21 cellular contexts compared by ENCODE assay signal in genomic region chr10:100053686-100054460, GRCh38. TPM values are rescaled to one million over a fixed set of nuclear protein-coding genes. Genes with fewer than 3 reads are reported as not detected.
"Had no signal": no experiment of that assay in that cellular context is flagged by ENCODE, and none has a peak within 500 bp of the region (broad histone marks: within the 10 kb centered on the region; RNA-seq: fewer than 3 reads in every experiment).

No MANE protein-coding gene starts in this region.

- H3K27me3 ChIP-seq: breast epithelium, MG63 had no signal

- H3K36me3 ChIP-seq: breast epithelium, MG63 had no signal

- H3K27ac ChIP-seq: breast epithelium had no signal

- H3K9me3 Mint-ChIP-seq: T-helper 1 cell treated with Interleukin-12 subunit alpha and Interleukin-12 subunit beta and Interleukin-4 antibody, amounts not matched to agents 30 μg/mL and 1 μg/mL, for 36 hours had no signal

- ATAC-seq: activated CD4-positive, CD25-positive, alpha-beta regulatory T cell treated with anti-CD3 and anti-CD28 coated beads, Interleukin-2, amount 50 U/mL, for 24 hours; activated CD8-positive, alpha-beta T cell treated with anti-CD3 and anti-CD28 coated beads, Interleukin-2, amount 10 ng/mL, durations not matched to agents 7 days and 5 days had no signal

- H3K4me3 Mint-ChIP-seq: activated CD8-positive, alpha-beta T cell treated with anti-CD3 and anti-CD28 coated beads, Interleukin-2, amount 10 ng/mL, durations not matched to agents 7 days and 5 days; T-helper 1 cell treated with Interleukin-12 subunit alpha and Interleukin-12 subunit beta and Interleukin-4 antibody, amounts not matched to agents 30 μg/mL and 1 μg/mL, for 36 hours had no signal

- H3K4me3 ChIP-seq: breast epithelium, MG63 had no signal

- DNase-seq: activated CD4-positive, alpha-beta T cell treated with anti-CD3 and anti-CD28 coated beads for 4 hours; activated CD4-positive, alpha-beta T cell treated with anti-CD3 and anti-CD28 coated beads, Interleukin-2, amount 50 U/mL, for 4 hours; activated CD8-positive, alpha-beta memory T cell treated with anti-CD3 and anti-CD28 coated beads, Interleukin-2, amount 50 U/mL, for 48 hours; activated CD8-positive, alpha-beta T cell treated with anti-CD3 and anti-CD28 coated beads, Interleukin-2, amount 10 ng/mL, durations not matched to agents 7 days and 5 days; activated naive CD4-positive, alpha-beta T cell treated with anti-CD3 and anti-CD28 coated beads, Interleukin-2, amount 50 U/mL, for 16 hours; activated T-cell treated with anti-CD3 and anti-CD28 coated beads, Interleukin-2, amount 50 U/mL, for 1 hour; aorta; MG63; MV-4-11; NCI-H1092 treated with DMSO at 0.1 percent for 48 hours; NCI-H1417 treated with DMSO at 0.1 percent for 48 hours; NCI-H1694 treated with DMSO at 0.1 percent for 48 hours; NCI-H2029 treated with DMSO at 0.1 percent for 48 hours; NCI-H510A treated with DMSO at 0.1 percent for 48 hours; NCI-H69; NK-92 treated with Interleukin-12 subunit alpha and Interleukin-12 subunit beta, amount 100 ng/mL, for 24 hours; SHP77 treated with DMSO at 0.1 percent for 48 hours had no signal

- H3K27ac Mint-ChIP-seq: activated CD8-positive, alpha-beta T cell treated with anti-CD3 and anti-CD28 coated beads, Interleukin-2, amount 10 ng/mL, durations not matched to agents 7 days and 5 days; T-helper 1 cell treated with Interleukin-12 subunit alpha and Interleukin-12 subunit beta and Interleukin-4 antibody, amounts not matched to agents 30 μg/mL and 1 μg/mL, for 36 hours had no signal

- H3K4me1 ChIP-seq: breast epithelium had no signal

- H3K9me3 ChIP-seq: MG63 had no signal

RNA-seq across cellular contexts. Expression of gene CPN1, which starts 27.8 kb away (rescaled TPM):
- total RNA-seq: activated CD8-positive, alpha-beta T cell treated with anti-CD3 and anti-CD28 coated beads, Interleukin-2, amount 10 ng/mL, durations not matched to agents 7 days and 5 days; aorta; breast epithelium; cerebellum had no signal
- polyA plus RNA-seq: aorta had no signal
